24 cellular contexts compared by ENCODE assay signal in the genomic region with DNA sequence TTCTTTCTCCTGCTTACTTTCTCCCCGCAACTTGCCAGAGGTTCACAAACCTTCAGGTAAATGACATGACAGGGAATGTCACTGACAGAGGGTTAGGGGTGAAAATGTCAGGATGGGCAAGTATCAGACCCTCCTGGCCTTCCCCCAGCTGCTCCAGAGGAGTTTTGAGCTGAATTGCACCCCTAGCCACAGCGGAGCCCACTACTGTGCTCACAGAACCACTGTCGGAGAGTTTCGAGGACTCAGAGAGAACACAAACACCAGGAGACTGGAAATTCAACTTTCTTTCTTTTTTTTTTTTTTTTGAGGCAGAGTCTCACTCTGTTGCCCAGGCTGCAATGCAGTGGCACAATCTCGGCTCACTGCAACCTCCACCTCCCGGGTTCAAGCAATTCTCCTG. TPM values are rescaled to one million over a fixed set of nuclear protein-coding genes. Genes with fewer than 3 reads are reported as not detected.
"Had no signal": no experiment of that assay in that cellular context is flagged by ENCODE, and none has a peak within 500 bp of the region (broad histone marks: within the 10 kb centered on the region; RNA-seq: fewer than 3 reads in every experiment).

No MANE protein-coding gene starts in this region.

- H3K9me3 ChIP-seq: left lung, psoas muscle, right atrium auricular region, tibial artery had no signal

- H3K4me3 ChIP-seq: left lung, lung, psoas muscle, right atrium auricular region, tibial artery had no signal

- H3K27ac ChIP-seq: left lung, psoas muscle, right atrium auricular region, tibial artery had no signal

- FAIRE-seq: bronchial epithelial cell had no signal

- H3K4me1 ChIP-seq: psoas muscle, right atrium auricular region, tibial artery had no signal

- DNase-seq: activated B cell treated with CpG ODN at 0.5 μM for 24 hours; activated CD4-positive, alpha-beta memory T cell treated with anti-CD3 and anti-CD28 coated beads for 36 hours; activated CD4-positive, alpha-beta T cell treated with anti-CD3 and anti-CD28 coated beads for 4 hours; activated naive CD4-positive, alpha-beta T cell treated with anti-CD3 and anti-CD28 coated beads for 36 hours; activated naive CD8-positive, alpha-beta T cell treated with anti-CD3 and anti-CD28 coated beads, Interleukin-2, amount 10 ng/mL, durations not matched to agents 7 days and 5 days; activated T-cell treated with anti-CD3 and anti-CD28 coated beads, Interleukin-2, amount 50 U/mL, for 48 hours; amniotic stem cell; cerebellar nuclear complex; cortex of kidney; foreskin keratinocyte; immature natural killer cell; midbrain; psoas muscle; stimulated activated CD4-positive, alpha-beta T cell treated with anti-CD3 and anti-CD28 coated beads, Interleukin-4, amount 100 ng/mL, for 24 hours; stimulated activated naive CD8-positive, alpha-beta T cell treated with anti-CD3 and anti-CD28 coated beads, Interleukin-15, Interleukin-2, amounts not matched to agents 100 U/mL and 50 U/mL, for 24 hours; T-helper 9 cell; tibial artery had no signal

- H3K27me3 ChIP-seq: foreskin keratinocyte, left lung, right atrium auricular region had no signal

- H3K36me3 ChIP-seq: left lung, right atrium auricular region, tibial artery had no signal

- ATAC-seq: foreskin keratinocyte; left lung; natural killer cell treated with Interleukin-12 subunit alpha and Interleukin-12 subunit beta and Interleukin-15 and Interleukin-18, amount 100 ng/mL, for 72 hours; psoas muscle; stimulated activated naive CD8-positive, alpha-beta T cell treated with anti-CD3 and anti-CD28 coated beads, Interleukin-15, Interleukin-2, amounts not matched to agents 100 U/mL and 50 U/mL, for 24 hours had no signal

RNA-seq across cellular contexts. Expression of a gene that starts 21.5 kb away (rescaled TPM):
- total RNA-seq: activated CD4-positive, alpha-beta memory T cell treated with anti-CD3 and anti-CD28 coated beads for 36 hours; activated naive CD4-positive, alpha-beta T cell treated with anti-CD3 and anti-CD28 coated beads for 36 hours; activated naive CD8-positive, alpha-beta T cell treated with anti-CD3 and anti-CD28 coated beads, Interleukin-2, amount 10 ng/mL, durations not matched to agents 7 days and 5 days; osteocyte; T-helper 1 cell treated with Interleukin-12 subunit alpha and Interleukin-12 subunit beta and Interleukin-4 antibody, amounts not matched to agents 30 ng/mL and 1 ng/mL, for 36 hours had no signal
